Comparison of ENCODE assay signal across 11 cellular contexts in genomic region chr19:1649706-1650626, GRCh38. TPM values are rescaled to one million over a fixed set of nuclear protein-coding genes. Genes with fewer than 3 reads are reported as not detected.
A peak's percentile ranks its signal among the peaks of the same experiment; 100 is the strongest.
DNase-seq lines count a peak whose midpoint lies in the region; ATAC-seq, FAIRE-seq and TF ChIP-seq lines count a peak whose summit lies in the region.
"Had no signal": no experiment of that assay in that cellular context is flagged by ENCODE, and none has a peak within 500 bp of the region (broad histone marks: within the 10 kb centered on the region; RNA-seq: fewer than 3 reads in every experiment).

No MANE protein-coding gene starts in this region.

- DNase-seq in A673 (ENCODE audit: low spot score) (no peak), GM23338 (ENCODE audit: low spot score) (no peak), HepG2 (ENCODE audit: low spot score) (no peak), occipital lobe (lab: John Stamatoyannopoulos, UW) (no peak), NCI-H1930 (lab: John Stamatoyannopoulos, UW) (no peak), cerebellum (ENCODE audit: low spot score) (no peak)
- no peak for DNase-seq in activated naive CD8-positive, alpha-beta T cell treated with anti-CD3 and anti-CD28 coated beads, Interleukin-2, amount 10 ng/mL, durations not matched to agents 7 days and 5 days
- DNase-seq: NCI-H446 treated with DMSO at 0.1 percent for 48 hours had no signal

- TF ChIP-seq CTCF in A673 (conservative IDR thresholded peaks at IDR 0.05; ENCODE audit: low read depth, low read length) (no peak), GM23338 (conservative IDR thresholded peaks at IDR 0.05; ENCODE audit: low read depth in 2 of 2) (no peak), HepG2 (CRISPR knock-in tag; IDR thresholded peaks at IDR 0.05) (no peak)

- H3K9me3 ChIP-seq in A673 (ENCODE audit: low read depth, low read length, poor library complexity, severe bottlenecking): no peaks in the 10 kb centered on the region
- no peaks in the 10 kb centered on the region for H3K9me3 ChIP-seq in HepG2 (ENCODE audit: low read length)

- peaks cover 15% of the 10 kb centered on the region for H3K4me1 ChIP-seq in A673 (ENCODE audit: insufficient read depth, low read length, poor library complexity, severe bottlenecking)
- H3K4me1 ChIP-seq in GM23338 (ENCODE audit: insufficient read depth): peaks cover 10% of the 10 kb centered on the region
- peaks cover 25% of the 10 kb centered on the region for H3K4me1 ChIP-seq in HepG2 (ENCODE audit: insufficient read depth, low read length)

- 0 out of 2 replicates have a peak overlapping the region, but pooled peaks have one; percentile 20 for H3K9ac ChIP-seq in HepG2 (ENCODE audit: insufficient read depth, low read depth, low read length)

- intact Hi-C loops in A673 (cut with micrococcal nuclease; ENCODE audit: unreplicated experiment) (loop anchor here (5.0 kb wide), 1 partner anchor 43 kb away; the partner anchor contains the start of gene UQCR11), HepG2 (cut with micrococcal nuclease; ENCODE audit: unreplicated experiment) (loop anchor here (5.0 kb wide), 1 partner anchor 43 kb away; the partner anchor contains the start of gene UQCR11)

- BruUV-seq in A673 (replicated peaks; lab: Mats Ljungman, UMichigan) (no TSS peak), HepG2 (replicated peaks; lab: Mats Ljungman, UMichigan) (no TSS peak)

- peaks cover 49% of the 10 kb centered on the region for H3K36me3 Mint-ChIP-seq in GM23338 (ENCODE audit: low read depth)
- peaks cover 2% of the 10 kb centered on the region for H3K36me3 Mint-ChIP-seq in activated naive CD8-positive, alpha-beta T cell treated with anti-CD3 and anti-CD28 coated beads, Interleukin-2, amount 10 ng/mL, durations not matched to agents 7 days and 5 days

- TF ChIP-seq EP300 in HepG2 (IDR thresholded peaks at IDR 0.05; ENCODE audit: low read depth in 2 of 2, low read length in 2 of 2): no peak
- no peak for TF ChIP-seq EP300 in HepG2 (CRISPR knock-in tag; IDR thresholded peaks at IDR 0.05; ENCODE audit: borderline replicate concordance)

- H3K4me3 Mint-ChIP-seq in GM23338: peak overlapping the region; percentile 97
- peak overlapping the region; percentile 79 for H3K4me3 Mint-ChIP-seq in activated naive CD8-positive, alpha-beta T cell treated with anti-CD3 and anti-CD28 coated beads, Interleukin-2, amount 10 ng/mL, durations not matched to agents 7 days and 5 days

- no peak for FAIRE-seq in HepG2 (lab: Jason Lieb, UNC)
- FAIRE-seq: G401.6, islet of Langerhans had no signal

- no peak for TF ChIP-seq POLR2A in HepG2 (IDR thresholded peaks at IDR 0.05; ENCODE audit: insufficient read depth in 1 of 2, low read depth in 2 of 2, low read length in 2 of 2)

- H3K4me2 ChIP-seq in GM23338: peak overlapping the region; percentile 82
- peak overlapping the region; percentile 77; the same call in 1 of the 2 replicates for H3K4me2 ChIP-seq in HepG2 (ENCODE audit: low read depth, low read length)

- H2AFZ ChIP-seq in GM23338: no peak overlapping the region
- no peak overlapping the region for H2AFZ ChIP-seq in HepG2 (ENCODE audit: low read length)

- H3K79me2 ChIP-seq in GM23338 (replicated peaks; ENCODE audit: insufficient read depth) (peaks cover 58% of the 10 kb centered on the region), HepG2 (ENCODE audit: insufficient read depth, low read length) (peaks cover 15% of the 10 kb centered on the region)

- H3K9me3 Mint-ChIP-seq in GM23338: peaks cover 3% of the 10 kb centered on the region; the same call in 1 of the 3 replicates
- H3K9me3 Mint-ChIP-seq in activated naive CD8-positive, alpha-beta T cell treated with anti-CD3 and anti-CD28 coated beads, Interleukin-2, amount 10 ng/mL, durations not matched to agents 7 days and 5 days: no peaks in the 10 kb centered on the region

- H4K20me1 ChIP-seq in GM23338 (replicated peaks; ENCODE audit: insufficient read depth) (peaks cover 4% of the 10 kb centered on the region; the same call in 1 of the 2 replicates), HepG2 (ENCODE audit: insufficient read depth, low read length) (no peaks in the 10 kb centered on the region)

- no peaks in the 10 kb centered on the region for H3K9me2 ChIP-seq in GM23338 (ENCODE audit: insufficient read depth)

- in situ Hi-C loops in HepG2 (cut with HindIII; ENCODE audit: extremely low pct_ligation_motif_present, low pct_unique_long_range_greater_than_20kb): no loop called here

- H3K27ac Mint-ChIP-seq in GM23338: peak overlapping the region; percentile 99
- peak overlapping the region; percentile 95 for H3K27ac Mint-ChIP-seq in activated naive CD8-positive, alpha-beta T cell treated with anti-CD3 and anti-CD28 coated beads, Interleukin-2, amount 10 ng/mL, durations not matched to agents 7 days and 5 days

- POLR2A ChIA-PET in A673 (lab: Charles Lee; ENCODE audit: low non-redundant PET) (interaction anchor here (0.6 to 1.0 kb wide), 2 partner anchors 31 to 381 kb away, joined by 3 read pairs; partner anchors contain the start of gene CIRBP), HepG2 (lab: Yijun Ruan, JAX) (interaction anchor here (2.4 kb wide), 1 partner anchor 44 kb away, joined by 7 read pairs; the partner anchor contains the start of gene UQCR11)
- POLR2A ChIA-PET in activated naive CD8-positive, alpha-beta T cell treated with anti-CD3 and anti-CD28 coated beads, Interleukin-2, amount 10 ng/mL, durations not matched to agents 7 days and 5 days (lab: Charles Lee): interaction anchor here (2.6 kb wide), 1 partner anchor 44 kb away, joined by 12 read pairs; the partner anchor contains the start of gene UQCR11

- TF ChIP-seq RAD21 in HepG2 (CRISPR knock-in tag; IDR thresholded peaks at IDR 0.05): no peak

- peaks cover 22% of the 10 kb centered on the region for H3K27me3 Mint-ChIP-seq in GM23338 (ENCODE audit: insufficient read depth, low read depth, poor library complexity)
- H3K27me3 Mint-ChIP-seq in activated naive CD8-positive, alpha-beta T cell treated with anti-CD3 and anti-CD28 coated beads, Interleukin-2, amount 10 ng/mL, durations not matched to agents 7 days and 5 days: no peaks in the 10 kb centered on the region

- peaks cover 54% of the 10 kb centered on the region for H3K36me3 ChIP-seq in A673 (ENCODE audit: insufficient read depth, low read length, poor library complexity, severe bottlenecking)
- H3K36me3 ChIP-seq in GM23338 (ENCODE audit: insufficient read depth): peaks cover 13% of the 10 kb centered on the region; the same call in 1 of the 2 replicates
- H3K36me3 ChIP-seq in HepG2 (replicated peaks in 1 of 2; ENCODE audit: control insufficient read depth in 1 of 2, insufficient read depth in 2 of 2, low read length in 2 of 2): peaks cover 2 to 33% of the 10 kb centered on the region in 2 experiments; a peak in 4 of 5 replicates

- WGBS in HepG2 (ENCODE audit: low lambda C conversion rate): 97% methylated on average over 11 of the region's 20 CpGs

- peak overlapping the region; percentile 93 for H3K27ac ChIP-seq in A673 (ENCODE audit: low read depth, low read length, poor library complexity, severe bottlenecking)
- peak overlapping the region; percentile 69; the same call in 1 of the 2 replicates for H3K27ac ChIP-seq in GM23338 (ENCODE audit: low read depth)
- no peak overlapping the region for H3K27ac ChIP-seq in HepG2 (ENCODE audit: extremely low read length, insufficient read depth, low read length)

- ATAC-seq in GM23338 (peak; percentile 6), HepG2 (no peak), HG03571 (IDR thresholded peaks at IDR 0.05; ENCODE audit: unreplicated experiment) (no peak)
- ATAC-seq in activated naive CD8-positive, alpha-beta T cell treated with anti-CD3 and anti-CD28 coated beads, Interleukin-2, amount 10 ng/mL, durations not matched to agents 7 days and 5 days (ENCODE audit: low read depth): no peak

- H3K27me3 ChIP-seq in A673 (replicated peaks; ENCODE audit: insufficient read depth, low read depth, low read length, poor library complexity): no peaks in the 10 kb centered on the region
- no peaks in the 10 kb centered on the region for H3K27me3 ChIP-seq in GM23338 (ENCODE audit: insufficient read depth)
- 0 out of 5 replicates have a peak, but pooled peaks cover 0 to 3% of the 10 kb centered on the region in 2 experiments for H3K27me3 ChIP-seq in HepG2 (ENCODE audit: control insufficient read depth in 1 of 2, insufficient read depth in 2 of 2, low read length in 2 of 2)

- H3F3A ChIP-seq in GM23338 (replicated peaks; ENCODE audit: low read depth): peaks cover 7% of the 10 kb centered on the region; the same call in 1 of the 2 replicates

- H3K4me1 Mint-ChIP-seq in GM23338: peaks cover 14% of the 10 kb centered on the region; the same call in 2 of the 3 replicates
- H3K4me1 Mint-ChIP-seq in activated naive CD8-positive, alpha-beta T cell treated with anti-CD3 and anti-CD28 coated beads, Interleukin-2, amount 10 ng/mL, durations not matched to agents 7 days and 5 days: peaks cover 11% of the 10 kb centered on the region

- H3K4me3 ChIP-seq in A673 (ENCODE audit: low read depth, low read length, poor library complexity, severe bottlenecking) (peak overlapping the region; percentile 83), GM23338 (peak overlapping the region; percentile 92), HepG2 (replicated peaks in 1 of 3; ENCODE audit: insufficient read depth in 1 of 3, low read depth in 2 of 3, low read length in 3 of 3) (peak overlapping the region in 1 of 3 experiments; percentile 77; a peak in 1 of 6 replicates)

- CTCF ChIA-PET in A673 (lab: Charles Lee): interaction anchor here (0.5 to 1.8 kb wide), 2 partner anchors 23 to 176 kb away, joined by 3 to 4 read pairs; no protein-coding TSS in a partner anchor
- CTCF ChIA-PET in HepG2 (lab: Yijun Ruan, JAX; ENCODE audit: low intra/inter-chr PET ratio, low total read pairs): no interaction called here

RNA-seq across cellular contexts. Expression of gene TCF3, which starts 2.4 kb away (rescaled TPM):
- total RNA-seq in A673 (2021) (333 and 361 TPM in 2 replicates), HepG2 (2016; rRNA removed; fragmentation: Illumina TruSeq; extraction: Trizol) (38.0 and 53.2 TPM in 2 replicates), occipital lobe (20.9 TPM), cerebellum (28.9 TPM)
- 250 and 383 TPM in 2 replicates for total RNA-seq in GM23338 (2014; rRNA removed; shearing (Covaris generic))
- polyA plus RNA-seq in GM23338 (2016; fragmentation: Nextera tagmentation; extraction: Ambion mirVana) (166 and 186 TPM in 2 replicates), HepG2 (2011; rRNA removed) (51.4 and 52.0 TPM in 2 replicates)
- total RNA-seq in activated naive CD8-positive, alpha-beta T cell treated with anti-CD3 and anti-CD28 coated beads, Interleukin-2, amount 10 ng/mL, durations not matched to agents 7 days and 5 days: 100 to 1,000 TPM; 102 to 109 TPM
- total RNA-seq in HepG2 (2016; cell fraction: cytosol; rRNA removed; fragmentation: Illumina TruSeq; extraction: Trizol; ENCODE audit: low read depth): 24.5 and 28.5 TPM in 2 replicates
- total RNA-seq in HepG2 (2016; cell fraction: insoluble cytoplasmic fraction; rRNA removed; fragmentation: Illumina TruSeq; extraction: Trizol): 29.0 and 50.0 TPM in 2 replicates
- 81.6 and 83.0 TPM in 2 replicates for total RNA-seq in HepG2 (2016; cell fraction: membrane; rRNA removed; fragmentation: Illumina TruSeq; extraction: Trizol)
- total RNA-seq in HepG2 (2016; cell fraction: nucleus; rRNA removed; fragmentation: Illumina TruSeq; extraction: Trizol): 28.3 and 35.7 TPM in 2 replicates
- polyA plus RNA-seq in HepG2 (2011; cell fraction: cytosol; rRNA removed): 39.6 and 81.0 TPM in 2 replicates
- polyA plus RNA-seq in HepG2 (2011; cell fraction: nucleus; rRNA removed): 168 and 260 TPM in 2 replicates
- 51.8 and 53.9 TPM in 2 replicates for polyA plus RNA-seq in HepG2 (2012)
- polyA plus RNA-seq in HepG2 (2016; cell fraction: cytosol; fragmentation: Illumina TruSeq; extraction: Trizol; ENCODE audit: low read depth): 65.0 and 68.6 TPM in 2 replicates
- polyA plus RNA-seq in HepG2 (2016; cell fraction: insoluble cytoplasmic fraction; fragmentation: Illumina TruSeq; extraction: Trizol; ENCODE audit: low read depth): 77.8 and 91.9 TPM in 2 replicates
- polyA plus RNA-seq in HepG2 (2016; cell fraction: membrane; fragmentation: Illumina TruSeq; extraction: Trizol; ENCODE audit: low read depth): 123 and 140 TPM in 2 replicates
- polyA plus RNA-seq in HepG2 (2016; cell fraction: nucleus; fragmentation: Illumina TruSeq; extraction: Trizol; ENCODE audit: insufficient read depth, low read depth): 119 and 120 TPM in 2 replicates
- 55.1 and 105 TPM in 2 replicates for polyA minus RNA-seq in HepG2 (2011; rRNA and poly(A)+ RNA removed; ENCODE audit: low replicate concordance)
- 44.3 and 47.1 TPM in 2 replicates for polyA minus RNA-seq in HepG2 (2011; cell fraction: cytosol; rRNA and poly(A)+ RNA removed)
- polyA minus RNA-seq in HepG2 (2011; cell fraction: nucleus; rRNA and poly(A)+ RNA removed): 17.8 and 22.5 TPM in 2 replicates

RNA-seq across cellular contexts. Expression of gene UQCR11, which starts 44.7 kb away (rescaled TPM):
- 256 and 258 TPM in 2 replicates for total RNA-seq in A673 (2021)
- 35.3 and 46.4 TPM in 2 replicates for total RNA-seq in GM23338 (2014; rRNA removed; shearing (Covaris generic))
- 413 and 414 TPM in 2 replicates for polyA plus RNA-seq in GM23338 (2016; fragmentation: Nextera tagmentation; extraction: Ambion mirVana)
- 100 to 1,000 TPM; 176 to 181 TPM for total RNA-seq in activated naive CD8-positive, alpha-beta T cell treated with anti-CD3 and anti-CD28 coated beads, Interleukin-2, amount 10 ng/mL, durations not matched to agents 7 days and 5 days
- total RNA-seq in HepG2 (2016; rRNA removed; fragmentation: Illumina TruSeq; extraction: Trizol): 214 and 216 TPM in 2 replicates
- total RNA-seq in HepG2 (2016; cell fraction: cytosol; rRNA removed; fragmentation: Illumina TruSeq; extraction: Trizol; ENCODE audit: low read depth): 181 and 320 TPM in 2 replicates
- total RNA-seq in HepG2 (2016; cell fraction: insoluble cytoplasmic fraction; rRNA removed; fragmentation: Illumina TruSeq; extraction: Trizol): 205 and 210 TPM in 2 replicates
- 252 and 309 TPM in 2 replicates for total RNA-seq in HepG2 (2016; cell fraction: membrane; rRNA removed; fragmentation: Illumina TruSeq; extraction: Trizol)
- 63.8 and 65.4 TPM in 2 replicates for total RNA-seq in HepG2 (2016; cell fraction: nucleus; rRNA removed; fragmentation: Illumina TruSeq; extraction: Trizol)
- polyA plus RNA-seq in HepG2 (2011; rRNA removed): 111 and 125 TPM in 2 replicates
- 81.4 and 152 TPM in 2 replicates for polyA plus RNA-seq in HepG2 (2011; cell fraction: cytosol; rRNA removed)
- 46.6 and 47.9 TPM in 2 replicates for polyA plus RNA-seq in HepG2 (2011; cell fraction: nucleus; rRNA removed)
- 92.9 and 123 TPM in 2 replicates for polyA plus RNA-seq in HepG2 (2012)
- 249 and 487 TPM in 2 replicates for polyA plus RNA-seq in HepG2 (2016; cell fraction: cytosol; fragmentation: Illumina TruSeq; extraction: Trizol; ENCODE audit: low read depth)
- 158 and 171 TPM in 2 replicates for polyA plus RNA-seq in HepG2 (2016; cell fraction: insoluble cytoplasmic fraction; fragmentation: Illumina TruSeq; extraction: Trizol; ENCODE audit: low read depth)
- 210 and 295 TPM in 2 replicates for polyA plus RNA-seq in HepG2 (2016; cell fraction: membrane; fragmentation: Illumina TruSeq; extraction: Trizol; ENCODE audit: low read depth)
- polyA plus RNA-seq in HepG2 (2016; cell fraction: nucleus; fragmentation: Illumina TruSeq; extraction: Trizol; ENCODE audit: insufficient read depth, low read depth): 98.1 and 120 TPM in 2 replicates
- 32.9 and 62.2 TPM in 2 replicates for polyA minus RNA-seq in HepG2 (2011; rRNA and poly(A)+ RNA removed; ENCODE audit: low replicate concordance)
- 12.7 and 18.7 TPM in 2 replicates for polyA minus RNA-seq in HepG2 (2011; cell fraction: cytosol; rRNA and poly(A)+ RNA removed)
- 15.9 and 18.2 TPM in 2 replicates for polyA minus RNA-seq in HepG2 (2011; cell fraction: nucleus; rRNA and poly(A)+ RNA removed)
- 39.6 TPM for total RNA-seq in occipital lobe
- 34.8 TPM for total RNA-seq in cerebellum

RNA-seq across cellular contexts. Expression of gene MBD3, which starts 57.3 kb away (rescaled TPM):
- total RNA-seq in A673 (2021): 138 and 139 TPM in 2 replicates
- total RNA-seq in GM23338 (2014; rRNA removed; shearing (Covaris generic)): 103 and 118 TPM in 2 replicates
- polyA plus RNA-seq in GM23338 (2016; fragmentation: Nextera tagmentation; extraction: Ambion mirVana): 27.6 and 28.5 TPM in 2 replicates
- 10 to 100 TPM; 68.9 to 72.7 TPM for total RNA-seq in activated naive CD8-positive, alpha-beta T cell treated with anti-CD3 and anti-CD28 coated beads, Interleukin-2, amount 10 ng/mL, durations not matched to agents 7 days and 5 days
- total RNA-seq in HepG2 (2016; rRNA removed; fragmentation: Illumina TruSeq; extraction: Trizol): 58.9 and 76.9 TPM in 2 replicates
- total RNA-seq in HepG2 (2016; cell fraction: cytosol; rRNA removed; fragmentation: Illumina TruSeq; extraction: Trizol; ENCODE audit: low read depth): 18.4 and 19.5 TPM in 2 replicates
- total RNA-seq in HepG2 (2016; cell fraction: insoluble cytoplasmic fraction; rRNA removed; fragmentation: Illumina TruSeq; extraction: Trizol): 59.4 and 81.3 TPM in 2 replicates
- 58.1 and 59.8 TPM in 2 replicates for total RNA-seq in HepG2 (2016; cell fraction: membrane; rRNA removed; fragmentation: Illumina TruSeq; extraction: Trizol)
- total RNA-seq in HepG2 (2016; cell fraction: nucleus; rRNA removed; fragmentation: Illumina TruSeq; extraction: Trizol): 37.4 and 41.1 TPM in 2 replicates
- polyA plus RNA-seq in HepG2 (2011; rRNA removed): 21.2 and 32.4 TPM in 2 replicates
- 25.5 and 43.1 TPM in 2 replicates for polyA plus RNA-seq in HepG2 (2011; cell fraction: cytosol; rRNA removed)
- 88.4 and 96.9 TPM in 2 replicates for polyA plus RNA-seq in HepG2 (2011; cell fraction: nucleus; rRNA removed)
- polyA plus RNA-seq in HepG2 (2012): 21.4 and 34.5 TPM in 2 replicates
- 19.9 and 20.7 TPM in 2 replicates for polyA plus RNA-seq in HepG2 (2016; cell fraction: cytosol; fragmentation: Illumina TruSeq; extraction: Trizol; ENCODE audit: low read depth)
- polyA plus RNA-seq in HepG2 (2016; cell fraction: insoluble cytoplasmic fraction; fragmentation: Illumina TruSeq; extraction: Trizol; ENCODE audit: low read depth): 57.2 and 62.2 TPM in 2 replicates
- 39.6 and 43.3 TPM in 2 replicates for polyA plus RNA-seq in HepG2 (2016; cell fraction: membrane; fragmentation: Illumina TruSeq; extraction: Trizol; ENCODE audit: low read depth)
- polyA plus RNA-seq in HepG2 (2016; cell fraction: nucleus; fragmentation: Illumina TruSeq; extraction: Trizol; ENCODE audit: insufficient read depth, low read depth): 100 and 109 TPM in 2 replicates
- polyA minus RNA-seq in HepG2 (2011; rRNA and poly(A)+ RNA removed; ENCODE audit: low replicate concordance): 65.5 and 79.2 TPM in 2 replicates
- 29.4 and 32.5 TPM in 2 replicates for polyA minus RNA-seq in HepG2 (2011; cell fraction: cytosol; rRNA and poly(A)+ RNA removed)
- 20.1 and 22.0 TPM in 2 replicates for polyA minus RNA-seq in HepG2 (2011; cell fraction: nucleus; rRNA and poly(A)+ RNA removed)
- 54.7 TPM for total RNA-seq in occipital lobe
- total RNA-seq in cerebellum: 39.5 TPM
